ENCODE assay signal across 10 cellular contexts in genomic region chr4:3462790-3463415, GRCh38. TPM values are rescaled to one million over a fixed set of nuclear protein-coding genes. Genes with fewer than 3 reads are reported as not detected.
DNase-seq lines count a peak whose midpoint lies in the region; ATAC-seq and TF ChIP-seq lines count a peak whose summit lies in the region.
"Had no signal": no experiment of that assay in that cellular context is flagged by ENCODE, and none has a peak within 500 bp of the region (broad histone marks: within the 10 kb centered on the region; RNA-seq: fewer than 3 reads in every experiment).

Gene DOK7, plus strand, starts transcription at chr4:3463306. Its CDS starts 70 bp downstream, at chr4:3463376.

- H3K9ac ChIP-seq in BLaER1 treated with 17β-estradiol and CSF1 and Interleukin-3, amounts not matched to agents 10 nM and 100 nM: peak within 1 kb of the TSS in 6 of 11 experiments; percentile 21 to 53 (median 34); a peak in 8 of 22 replicates
- H3K9ac ChIP-seq: KMS-11 had no signal

- H3K9me3 ChIP-seq in BLaER1 treated with 17β-estradiol and CSF1 and Interleukin-3, amounts not matched to agents 10 nM and 100 nM (replicated peaks in 1 of 11): peaks cover 5 to 29% (median 12%) of the 10 kb centered on the region in 11 experiments; a peak in 20 of 22 replicates
- no peaks in the 10 kb centered on the region for H3K9me3 ChIP-seq in psoas muscle
- H3K9me3 ChIP-seq in OCI-LY7 (ENCODE audit: low read length): no peaks in the 10 kb centered on the region

- H3K4me3 Mint-ChIP-seq in activated CD4-positive, alpha-beta T cell treated with anti-CD3 and anti-CD28 coated beads, Interleukin-2, amount 10 ng/mL, durations not matched to agents 7 days and 5 days: no peak within 1 kb of the TSS

- H3K4me1 ChIP-seq in BLaER1 treated with 17β-estradiol and CSF1 and Interleukin-3, amounts not matched to agents 10 nM and 100 nM: peaks cover 21 to 63% (median 55%) of the 10 kb centered on the region in 10 experiments
- H3K4me1 ChIP-seq in psoas muscle (peaks cover 42% of the 10 kb centered on the region), OCI-LY7 (ENCODE audit: insufficient read depth, low read length, poor library complexity, severe bottlenecking) (no peaks in the 10 kb centered on the region)

- WGBS in psoas muscle, 3 donors: 3 to 9% (median 9%) methylated on average over 12 to 44 of the region's 44 CpGs

- H3K9me2 ChIP-seq in OCI-LY7 (ENCODE audit: insufficient read depth, low read length): no peaks in the 10 kb centered on the region

- peaks cover 23 to 50% (median 39%) of the 10 kb centered on the region in 11 experiments for H3K27me3 ChIP-seq in BLaER1 treated with 17β-estradiol and CSF1 and Interleukin-3, amounts not matched to agents 10 nM and 100 nM
- H3K27me3 ChIP-seq in psoas muscle (ENCODE audit: insufficient read depth in 3 of 3, low read length in 2 of 3): no peaks in the 10 kb centered on the region

- no peak within 1 kb of the TSS for H3K27ac Mint-ChIP-seq in activated CD4-positive, alpha-beta T cell treated with anti-CD3 and anti-CD28 coated beads, Interleukin-2, amount 10 ng/mL, durations not matched to agents 7 days and 5 days

- H3K4me3 ChIP-seq in BLaER1 treated with 17β-estradiol and CSF1 and Interleukin-3, amounts not matched to agents 10 nM and 100 nM: peak within 1 kb of the TSS in 6 of 10 experiments; percentile 26 to 51 (median 38); a peak in 8 of 20 replicates
- H3K4me3 ChIP-seq in psoas muscle (peak within 1 kb of the TSS; percentile 78), OCI-LY7 (ENCODE audit: low read depth, low read length, poor library complexity, severe bottlenecking) (no peak within 1 kb of the TSS)

- no peak within 1 kb of the TSS for H2AFZ ChIP-seq in OCI-LY7 (ENCODE audit: low read length)

- no peaks in the 10 kb centered on the region; a peak in 2 of 22 replicates for H3K36me3 ChIP-seq in BLaER1 treated with 17β-estradiol and CSF1 and Interleukin-3, amounts not matched to agents 10 nM and 100 nM
- H3K36me3 ChIP-seq in psoas muscle (ENCODE audit: insufficient read depth in 1 of 2, low read depth in 1 of 2) (no peaks in the 10 kb centered on the region), OCI-LY7 (ENCODE audit: insufficient read depth, low read length) (no peaks in the 10 kb centered on the region)

- H3K4me1 Mint-ChIP-seq in activated CD4-positive, alpha-beta T cell treated with anti-CD3 and anti-CD28 coated beads, Interleukin-2, amount 10 ng/mL, durations not matched to agents 7 days and 5 days: no peaks in the 10 kb centered on the region

- CTCF ChIA-PET in RWPE1 (lab: Yijun Ruan, JAX): no interaction called here
- CTCF ChIA-PET in OCI-LY7 (lab: Charles Lee; ENCODE audit: unreplicated experiment): no interaction called here
- CTCF ChIA-PET in activated CD4-positive, alpha-beta T cell treated with anti-CD3 and anti-CD28 coated beads, Interleukin-2, amount 10 ng/mL, durations not matched to agents 7 days and 5 days (lab: Charles Lee): no interaction called here

- intact Hi-C loops in cardiac septum (cut with DNase I) (no loop called here), psoas muscle (cut with DNase I) (no loop called here), OCI-LY7 (cut with micrococcal nuclease; ENCODE audit: unreplicated experiment) (no loop called here)

- H3K9me3 Mint-ChIP-seq in activated CD4-positive, alpha-beta T cell treated with anti-CD3 and anti-CD28 coated beads, Interleukin-2, amount 10 ng/mL, durations not matched to agents 7 days and 5 days: no peaks in the 10 kb centered on the region

- no peaks in the 10 kb centered on the region for H3K36me3 Mint-ChIP-seq in activated CD4-positive, alpha-beta T cell treated with anti-CD3 and anti-CD28 coated beads, Interleukin-2, amount 10 ng/mL, durations not matched to agents 7 days and 5 days (ENCODE audit: low read depth)

- peaks cover 0 to 39% (median 0%) of the 10 kb centered on the region in 11 experiments; a peak in 8 of 22 replicates for H4K20me1 ChIP-seq in BLaER1 treated with 17β-estradiol and CSF1 and Interleukin-3, amounts not matched to agents 10 nM and 100 nM
- no peaks in the 10 kb centered on the region for H4K20me1 ChIP-seq in OCI-LY7 (ENCODE audit: insufficient read depth, low read length)

- DNase-seq in RWPE1 (ENCODE audit: low spot score): no peak
- no peak for DNase-seq in cardiac septum (ENCODE audit: low spot score)
- peak; percentile 77 to 87 for DNase-seq in psoas muscle
- no peak for DNase-seq in OCI-LY7 (ENCODE audit: low spot score)
- DNase-seq in activated CD4-positive, alpha-beta T cell treated with anti-CD3 and anti-CD28 coated beads, Interleukin-2, amount 10 ng/mL, durations not matched to agents 7 days and 5 days: no peak
- DNase-seq: T-helper 1 cell had no signal

- BruUV-seq in OCI-LY7 (replicated peaks; lab: Mats Ljungman, UMichigan): no TSS peak

- H3K4me2 ChIP-seq in BLaER1 treated with 17β-estradiol and CSF1 and Interleukin-3, amounts not matched to agents 10 nM and 100 nM: peak within 1 kb of the TSS; percentile 62 to 94 (median 86); a peak in 21 of 22 replicates
- no peak within 1 kb of the TSS for H3K4me2 ChIP-seq in OCI-LY7 (ENCODE audit: low read length)
- H3K4me2 ChIP-seq: KMS-11 had no signal

- H3K27me3 Mint-ChIP-seq in activated CD4-positive, alpha-beta T cell treated with anti-CD3 and anti-CD28 coated beads, Interleukin-2, amount 10 ng/mL, durations not matched to agents 7 days and 5 days: peaks cover 17% of the 10 kb centered on the region

- no peak for TF ChIP-seq CTCF in RWPE1 (conservative IDR thresholded peaks at IDR 0.05; ENCODE audit: low read depth)
- no peak for TF ChIP-seq CTCF in psoas muscle (IDR thresholded peaks at IDR 0.05)
- TF ChIP-seq CTCF in OCI-LY7 (conservative IDR thresholded peaks at IDR 0.05; ENCODE audit: low read length): no peak

- POLR2A ChIA-PET in RWPE1 (lab: Yijun Ruan, JAX; ENCODE audit: low non-redundant PET): no interaction called here
- POLR2A ChIA-PET in OCI-LY7 (lab: Charles Lee): no interaction called here
- POLR2A ChIA-PET in activated CD4-positive, alpha-beta T cell treated with anti-CD3 and anti-CD28 coated beads, Interleukin-2, amount 10 ng/mL, durations not matched to agents 7 days and 5 days (lab: Charles Lee): no interaction called here

- ATAC-seq in psoas muscle (peak; percentile 53 to 65 (median 62)), HG02970 (IDR thresholded peaks at IDR 0.05; ENCODE audit: low FRiP score, unreplicated experiment) (no peak), HG03039 (IDR thresholded peaks at IDR 0.05; ENCODE audit: unreplicated experiment) (no peak)

- peak within 1 kb of the TSS in 4 of 11 experiments; percentile 5 to 59 (median 22); a peak in 4 of 22 replicates for H3K27ac ChIP-seq in BLaER1 treated with 17β-estradiol and CSF1 and Interleukin-3, amounts not matched to agents 10 nM and 100 nM
- H3K27ac ChIP-seq in RWPE1: peak within 1 kb of the TSS; percentile 63; the same call in 1 of the 2 replicates
- H3K27ac ChIP-seq in psoas muscle: peak within 1 kb of the TSS; percentile 91
- no peak within 1 kb of the TSS for H3K27ac ChIP-seq in OCI-LY7 (ENCODE audit: low read depth, low read length, poor library complexity, severe bottlenecking)
- H3K27ac ChIP-seq: KMS-11 had no signal

- no peaks in the 10 kb centered on the region for H3K79me2 ChIP-seq in OCI-LY7 (ENCODE audit: insufficient read depth, low read depth, low read length)

RNA-seq across cellular contexts. Expression of gene DOK7, which starts in this region (rescaled TPM):
- total RNA-seq in cardiac septum (62.7 TPM), psoas muscle (10 to 100 TPM in 3 of 4 donors, 1 to 10 TPM in 1; 3.4 to 48.6 (median 34.5) TPM), OCI-LY7 (2022) (1.3 and 1.5 TPM in 2 replicates)
- 10 to 100 TPM; 11.7 to 26.3 (median 17.3) TPM for polyA plus RNA-seq in psoas muscle
- not detected in 2 replicates for total RNA-seq in OCI-LY7 (2014; rRNA removed; shearing (Covaris generic))
- total RNA-seq in activated CD4-positive, alpha-beta T cell treated with anti-CD3 and anti-CD28 coated beads, Interleukin-2, amount 10 ng/mL, durations not matched to agents 7 days and 5 days: not detected

Comparison
In these comparisons a context has a peak if more than half of its experiments do, and no peak if none do; other contexts are left out.
1. DNase-seq: peak in psoas muscle (2 of 2); none in RWPE1 (single experiment), cardiac septum (single experiment), OCI-LY7 (single experiment) and activated CD4-positive, alpha-beta T cell treated with anti-CD3 and anti-CD28 coated beads, Interleukin-2, amount 10 ng/mL, durations not matched to agents 7 days and 5 days (single experiment).
2. ATAC-seq: peak in psoas muscle (4 of 4); none in HG02970 (single experiment) and HG03039 (single experiment).